In genomic region chrX:134600714-134601113, GRCh38 we compare ENCODE assay signal across 19 cellular contexts. TPM values are rescaled to one million over a fixed set of nuclear protein-coding genes. Genes with fewer than 3 reads are reported as not detected.
A peak's percentile ranks its signal among the peaks of the same experiment; 100 is the strongest.
DNase-seq lines count a peak whose midpoint lies in the region; ATAC-seq, FAIRE-seq and TF ChIP-seq lines count a peak whose summit lies in the region.
"Had no signal": no experiment of that assay in that cellular context is flagged by ENCODE, and none has a peak within 500 bp of the region (broad histone marks: within the 10 kb centered on the region; RNA-seq: fewer than 3 reads in every experiment).

No MANE protein-coding gene starts in this region.

- H3K9ac ChIP-seq in GM23248 (no peak overlapping the region), K562 (ENCODE audit: insufficient read depth in 1 of 2, low read depth in 2 of 2, low read length in 2 of 2) (no peak overlapping the region)
- H3K9ac ChIP-seq: neural progenitor cell had no signal

- peaks cover 20% of the 10 kb centered on the region for H3K9me3 Mint-ChIP-seq in nephron
- H3K9me3 Mint-ChIP-seq: stimulated activated memory B cell treated with anti-CD40 and anti-IgM and Interleukin-4, amounts not matched to agents 10 μg/mL and 1 μg/mL and 100 μg/mL, for 72 hours had no signal

- H3K36me3 ChIP-seq in GM23248 (ENCODE audit: low read depth) (no peaks in the 10 kb centered on the region), K562 (ENCODE audit: control insufficient read depth, insufficient read depth, low read length) (no peaks in the 10 kb centered on the region)
- H3K36me3 ChIP-seq: neural progenitor cell, right lobe of liver had no signal

- no peak for ATAC-seq in K562
- ATAC-seq in Right ventricle myocardium superior (ENCODE audit: poor library complexity), result no peak
- ATAC-seq: activated CD4-positive, CD25-positive, alpha-beta regulatory T cell treated with anti-CD3 and anti-CD28 coated beads, Interleukin-2, amount 50 U/mL, for 24 hours; esophagus mucosa; right lobe of liver; stimulated activated memory B cell treated with anti-CD40 and anti-IgM and Interleukin-4, amounts not matched to agents 10 μg/mL and 1 μg/mL and 100 μg/mL, for 72 hours had no signal

- no peaks in the 10 kb centered on the region for H3K27me3 ChIP-seq in GM23248 (replicated peaks; ENCODE audit: insufficient read depth)
- no peaks in the 10 kb centered on the region for H3K27me3 ChIP-seq in K562 (ENCODE audit: control insufficient read depth in 2 of 2, insufficient read depth in 2 of 2, low read length in 2 of 2)
- H3K27me3 ChIP-seq: neural progenitor cell, right lobe of liver had no signal

- H3K9me3 ChIP-seq in GM23248 (ENCODE audit: low read depth), result no peaks in the 10 kb centered on the region
- H3K9me3 ChIP-seq in K562 (replicated peaks; ENCODE audit: control insufficient read depth, insufficient read depth, low read depth, low read length), result no peaks in the 10 kb centered on the region
- H3K9me3 ChIP-seq: right lobe of liver had no signal

- FAIRE-seq in K562 (lab: Jason Lieb, UNC), result no peak
- FAIRE-seq: G401.6 had no signal

- no peaks in the 10 kb centered on the region for H3K9me1 ChIP-seq in K562 (ENCODE audit: control insufficient read depth, insufficient read depth, low read length)

- no TSS peak for BruUV-seq in K562 (replicated peaks; lab: Mats Ljungman, UMichigan)

- TF ChIP-seq RAD21 in K562 (CRISPR knock-in tag; conservative IDR thresholded peaks at IDR 0.05 in 1 of 2, IDR thresholded peaks at IDR 0.05 in 1 of 2), result no peak

- CTCF ChIA-PET in K562 (lab: Yijun Ruan, JAX; ENCODE audit: low intra/inter-chr PET ratio), result interaction anchor here (0.6 kb wide), 1 partner anchor 809 kb away, joined by 3 read pairs; no protein-coding TSS in a partner anchor

- DNase-seq in GM23248 (peak; percentile 62), NB4 (ENCODE audit: low read depth) (peak; percentile 71), K562 (ENCODE audit: extremely low read depth in 1 of 4, low spot score in 3 of 4) (no peak), Right ventricle myocardium superior (no peak), putamen (ENCODE audit: low spot score) (no peak), NCI-H1092 treated with DMSO at 0.1 percent for 48 hours (lab: John Stamatoyannopoulos, UW) (no peak)
- DNase-seq: activated naive CD8-positive, alpha-beta T cell treated with anti-CD3 and anti-CD28 coated beads for 36 hours; CD4-positive, alpha-beta T cell; H9; NCI-H2171; right lobe of liver; T-helper 1 cell had no signal

- H3K4me2 ChIP-seq in GM23248 (ENCODE audit: unreplicated experiment), result peak overlapping the region; percentile 47
- no peak overlapping the region for H3K4me2 ChIP-seq in K562 (ENCODE audit: insufficient read depth, low read length)
- H3K4me2 ChIP-seq: neural progenitor cell had no signal

- TF ChIP-seq CTCF in NB4 (IDR thresholded peaks at IDR 0.05; ENCODE audit: low read depth, low read length) (no peak), K562 (IDR thresholded peaks at IDR 0.05 in 2 of 3, conservative IDR thresholded peaks at IDR 0.05 in 1 of 3; ENCODE audit: insufficient read depth in 2 of 3, low read depth in 1 of 3, low read length in 3 of 3) (no peak), nephron (IDR thresholded peaks at IDR 0.05; ENCODE audit: unreplicated experiment in 3 of 3) (no peak)

- H3K4me3 ChIP-seq in GM23248 (no peak overlapping the region), NB4 (ENCODE audit: low read depth, low read length) (no peak overlapping the region), K562 (no peak overlapping the region)
- H3K4me3 ChIP-seq: coronary artery, neural progenitor cell, right lobe of liver had no signal

- peaks cover 45% of the 10 kb centered on the region for H3K4me1 Mint-ChIP-seq in nephron
- H3K4me1 Mint-ChIP-seq: stimulated activated memory B cell treated with anti-CD40 and anti-IgM and Interleukin-4, amounts not matched to agents 10 μg/mL and 1 μg/mL and 100 μg/mL, for 72 hours had no signal

- H3K4me3 Mint-ChIP-seq in nephron, result peak overlapping the region in 2 of 3 experiments; percentile 61 to 80
- H3K4me3 Mint-ChIP-seq: activated naive CD8-positive, alpha-beta T cell treated with anti-CD3 and anti-CD28 coated beads for 36 hours; CD4-positive, alpha-beta T cell; H9; neural progenitor cell; stimulated activated memory B cell treated with anti-CD40 and anti-IgM and Interleukin-4, amounts not matched to agents 10 μg/mL and 1 μg/mL and 100 μg/mL, for 72 hours had no signal

- no peak for TF ChIP-seq POLR2A in NB4 (IDR thresholded peaks at IDR 0.05; ENCODE audit: extremely low read depth, insufficient read length)
- TF ChIP-seq POLR2A in K562 (conservative IDR thresholded peaks at IDR 0.05), result no peak

- no peaks in the 10 kb centered on the region for H3K27me3 Mint-ChIP-seq in nephron (ENCODE audit: low read depth)

- H2AFZ ChIP-seq in GM23248, result no peak overlapping the region
- no peak overlapping the region for H2AFZ ChIP-seq in K562 (ENCODE audit: low read depth, low read length)
- H2AFZ ChIP-seq: neural progenitor cell had no signal

- H3K36me3 Mint-ChIP-seq in nephron (ENCODE audit: low read depth), result no peaks in the 10 kb centered on the region
- H3K36me3 Mint-ChIP-seq: neural progenitor cell; stimulated activated memory B cell treated with anti-CD40 and anti-IgM and Interleukin-4, amounts not matched to agents 10 μg/mL and 1 μg/mL and 100 μg/mL, for 72 hours had no signal

- in situ Hi-C loops in GM23248 (cut with MboI) (no loop called here), K562 (cut with MboI) (no loop called here)

- H3K27ac ChIP-seq in GM23248, result peak overlapping the region; percentile 55
- H3K27ac ChIP-seq in K562 (ENCODE audit: extremely low read depth, low read depth, low read length), result no peak overlapping the region
- H3K27ac ChIP-seq: neural progenitor cell, right lobe of liver had no signal

- H3F3A ChIP-seq in GM23248 (ENCODE audit: insufficient read depth), result peaks cover 34% of the 10 kb centered on the region

- TF ChIP-seq EP300 in K562 (IDR thresholded peaks at IDR 0.05; ENCODE audit: low read length), result no peak

- POLR2A ChIA-PET in K562 (lab: Yijun Ruan, JAX), result no interaction called here

- H3K9me2 ChIP-seq in GM23248 (ENCODE audit: insufficient read depth), result no peaks in the 10 kb centered on the region

- H3K4me1 ChIP-seq in GM23248 (ENCODE audit: insufficient read depth), result peaks cover 37% of the 10 kb centered on the region
- peaks cover 0 to 13% of the 10 kb centered on the region in 2 experiments; a peak in 3 of 5 replicates for H3K4me1 ChIP-seq in K562 (replicated peaks in 1 of 2; ENCODE audit: control insufficient read depth in 2 of 2, insufficient read depth in 2 of 2, low read length in 2 of 2)
- H3K4me1 ChIP-seq: neural progenitor cell, right lobe of liver had no signal

- peak overlapping the region in 2 of 3 experiments; percentile 68 to 77 for H3K27ac Mint-ChIP-seq in nephron
- H3K27ac Mint-ChIP-seq: activated naive CD8-positive, alpha-beta T cell treated with anti-CD3 and anti-CD28 coated beads for 36 hours; CD4-positive, alpha-beta T cell; H9; stimulated activated memory B cell treated with anti-CD40 and anti-IgM and Interleukin-4, amounts not matched to agents 10 μg/mL and 1 μg/mL and 100 μg/mL, for 72 hours had no signal

- H3K79me2 ChIP-seq in GM23248 (ENCODE audit: insufficient read depth) (no peaks in the 10 kb centered on the region), K562 (ENCODE audit: control insufficient read depth, insufficient read depth, low read length) (no peaks in the 10 kb centered on the region)

- intact Hi-C loops in K562 (cut with micrococcal nuclease), result no loop called here
- intact Hi-C loops in Right ventricle myocardium superior (cut with DNase I), result no loop called here

- no peaks in the 10 kb centered on the region for H4K20me1 ChIP-seq in GM23248 (ENCODE audit: insufficient read depth)
- H4K20me1 ChIP-seq in K562 (replicated peaks; ENCODE audit: control insufficient read depth, insufficient read depth, low read length), result no peaks in the 10 kb centered on the region

- WGBS in GM23248 (ENCODE audit: low coverage in 1 of 2, low lambda C conversion rate in 2 of 2, missing lambda C conversion rate in 2 of 2), 2 experiments, result 0% methylated on average over 2 of the region's 2 CpGs
- WGBS in K562 (ENCODE audit: insufficient coverage, low coverage, missing lambda C conversion rate), result 0% methylated on average over 2 of the region's 2 CpGs

TF ChIP-seq in K562, 482 proteins besides CTCF, POLR2A, EP300 and RAD21 (continues in another document):
- TF ChIP-seq KLF1 (tag; IDR thresholded peaks at IDR 0.05) (no peak), FOSL1 (tag; conservative IDR thresholded peaks at IDR 0.05) (peak; percentile 51; the same call in 1 of the 2 replicates), ETV6 (IDR thresholded peaks at IDR 0.05; ENCODE audit: borderline replicate concordance in 1 of 2, low read depth in 2 of 2, low read length in 1 of 2) (no peak), ETV6 (CRISPR knock-in tag; IDR thresholded peaks at IDR 0.05; ENCODE audit: borderline replicate concordance) (no peak)

RNA-seq across cellular contexts. Expression of gene PLAC1, which starts 57.6 kb away (rescaled TPM):
- 0.63 TPM in 1 of 2 replicates, not detected in the other for total RNA-seq in GM23248 (2014; rRNA removed; shearing (Covaris generic))
- polyA plus RNA-seq in GM23248 (2016; fragmentation: Nextera tagmentation; extraction: Ambion mirVana) (not detected in 2 replicates), K562 (2011; rRNA removed) (0.42 and 1.2 TPM in 2 replicates), K562 (2014; fragmentation: Illumina TruSeq; extraction: Trizol) (2.4 and 2.5 TPM in 2 replicates), K562 (2014; fragmentation: Nextera tagmentation; extraction: Ambion mirVana) (1 to 10 TPM; 8.6 to 9.1 TPM), K562 (2014; rRNA removed) (0.82 and 1.6 TPM in 2 replicates)
- total RNA-seq in K562 (2011; cell fraction: chromatin; rRNA removed; ENCODE audit: low replicate concordance), result 0.81 and 2.1 TPM in 2 replicates
- 1.3 and 3.0 TPM in 2 replicates for total RNA-seq in K562 (2011; cell fraction: nucleolus; rRNA removed)
- total RNA-seq in K562 (2011; cell fraction: nucleoplasm; rRNA removed), result 1.3 TPM in 1 of 2 replicates, not detected in the other
- total RNA-seq in K562 (2014; rRNA removed) (1.3 and 2.2 TPM in 2 replicates), K562 (2014; rRNA removed; fragmentation: Illumina TruSeq; extraction: Trizol) (1.9 and 2.8 TPM in 2 replicates), K562 (2015; rRNA removed; fragmentation: Illumina TruSeq; extraction: Trizol) (1.7 and 1.9 TPM in 2 replicates), K562 (2021) (1.00 and 1.3 TPM in 2 replicates), Right ventricle myocardium superior (not detected)
- polyA plus RNA-seq in K562 (2011; cell fraction: cytosol; rRNA removed), result 0.49 and 1.4 TPM in 2 replicates
- polyA plus RNA-seq in K562 (2011; cell fraction: nucleus; rRNA removed), result 0.22 TPM in 1 of 2 replicates, not detected in the other
- 1.2 and 3.8 TPM in 2 replicates for polyA plus RNA-seq in K562 (2012)
- 0.21 and 0.42 TPM in 2 replicates for polyA minus RNA-seq in K562 (2011; rRNA and poly(A)+ RNA removed)
- not detected in 2 replicates for polyA minus RNA-seq in K562 (2011; cell fraction: cytosol; rRNA and poly(A)+ RNA removed)
- not detected in 2 replicates for polyA minus RNA-seq in K562 (2011; cell fraction: nucleus; rRNA and poly(A)+ RNA removed)
- total RNA-seq: activated naive CD8-positive, alpha-beta T cell treated with anti-CD3 and anti-CD28 coated beads for 36 hours; CD4-positive, alpha-beta T cell; esophagus mucosa; right lobe of liver had no signal

Comparison
In these comparisons a context has a peak if more than half of its experiments do, and no peak if none do; other contexts are left out.
1. DNase-seq: peak in GM23248 (single experiment) and NB4 (single experiment); none in K562 (0 of 4), Right ventricle myocardium superior (single experiment), putamen (single experiment) and NCI-H1092 treated with DMSO at 0.1 percent for 48 hours (single experiment).